1 cellular context compared by ENCODE assay signal in the genomic region with DNA sequence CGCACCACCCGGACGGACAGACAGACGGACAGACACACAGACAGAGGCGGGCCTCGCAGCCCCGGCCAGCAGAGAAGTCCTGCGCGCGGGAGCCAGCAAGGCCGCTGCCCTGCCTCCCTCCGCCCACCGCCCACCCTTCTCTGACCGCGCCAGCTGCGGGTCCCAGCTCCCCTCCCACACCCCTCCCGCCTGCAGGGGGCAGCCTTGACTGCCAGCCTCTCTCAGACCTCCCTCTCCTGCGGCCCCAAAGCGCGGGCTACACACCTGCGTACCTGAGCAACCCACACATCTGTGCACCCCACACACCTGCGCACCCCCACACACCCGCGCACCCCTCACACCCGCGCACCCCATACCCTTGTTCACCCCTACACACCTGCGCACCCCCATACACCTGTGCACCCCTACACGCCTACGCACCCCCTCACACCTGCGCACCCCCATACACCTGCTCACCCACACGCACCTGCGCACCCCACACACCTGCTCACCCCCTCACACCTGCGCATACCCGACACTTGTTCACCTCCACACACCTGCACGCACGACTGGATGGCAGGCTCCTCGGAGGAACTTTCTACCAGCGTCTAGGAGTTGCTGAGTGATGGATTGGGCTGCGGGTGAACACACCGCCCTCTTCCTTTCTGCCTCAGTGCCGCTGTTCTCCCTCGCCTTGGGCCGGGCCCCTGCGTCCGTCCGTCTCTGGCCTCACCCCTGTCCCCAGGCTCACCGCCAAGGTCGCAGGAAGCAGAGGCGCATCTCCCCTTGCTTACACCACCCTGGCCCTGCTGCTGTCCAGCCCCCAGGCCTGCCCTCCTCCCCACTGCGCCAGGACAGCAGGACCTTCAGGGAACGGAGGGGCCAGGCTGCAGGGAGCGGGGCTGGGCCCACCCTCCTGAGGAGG.
TF ChIP-seq lines count a peak whose summit lies in the region.

No MANE protein-coding gene starts in this region.

TF ChIP-seq in IMR-90, 13 proteins besides CTCF, POLR2A, EP300 and RAD21:
- TF ChIP-seq USF2 (IDR thresholded peaks at IDR 0.05; ENCODE audit: low read depth, low read length) (no peak), FOS (IDR thresholded peaks at IDR 0.05; ENCODE audit: low read depth, low read length) (no peak), MAFK (IDR thresholded peaks at IDR 0.05; ENCODE audit: low read depth, low read length) (no peak), NFE2L2 (IDR thresholded peaks at IDR 0.05; ENCODE audit: low read depth, low read length) (no peak), CHD1 (IDR thresholded peaks at IDR 0.05; ENCODE audit: low read depth, low read length) (no peak), RFX5 (IDR thresholded peaks at IDR 0.05; ENCODE audit: low read depth, low read length) (no peak), RCOR1 (IDR thresholded peaks at IDR 0.05; ENCODE audit: insufficient replicate concordance, low read length) (no peak), BHLHE40 (IDR thresholded peaks at IDR 0.05; ENCODE audit: low read depth, low read length) (no peak), SMC3 (IDR thresholded peaks at IDR 0.05; ENCODE audit: low read depth, low read length) (no peak)
- TF ChIP-seq, protein P1, sequence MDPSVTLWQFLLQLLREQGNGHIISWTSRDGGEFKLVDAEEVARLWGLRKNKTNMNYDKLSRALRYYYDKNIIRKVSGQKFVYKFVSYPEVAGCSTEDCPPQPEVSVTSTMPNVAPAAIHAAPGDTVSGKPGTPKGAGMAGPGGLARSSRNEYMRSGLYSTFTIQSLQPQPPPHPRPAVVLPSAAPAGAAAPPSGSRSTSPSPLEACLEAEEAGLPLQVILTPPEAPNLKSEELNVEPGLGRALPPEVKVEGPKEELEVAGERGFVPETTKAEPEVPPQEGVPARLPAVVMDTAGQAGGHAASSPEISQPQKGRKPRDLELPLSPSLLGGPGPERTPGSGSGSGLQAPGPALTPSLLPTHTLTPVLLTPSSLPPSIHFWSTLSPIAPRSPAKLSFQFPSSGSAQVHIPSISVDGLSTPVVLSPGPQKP (IDR thresholded peaks at IDR 0.05; ENCODE audit: borderline replicate concordance, low read depth, low read length): no peak
